ENCODE assay signal across 23 cellular contexts in genomic region chr20:36074983-36075382, GRCh38.
"Had no signal": no experiment of that assay in that cellular context is flagged by ENCODE, and none has a peak within 500 bp of the region (broad histone marks: within the 10 kb centered on the region; RNA-seq: fewer than 3 reads in every experiment).

No MANE protein-coding gene starts in this region.

- H3K36me3 ChIP-seq: brain microvascular endothelial cell, upper lobe of right lung had no signal

- H3K27ac ChIP-seq: brain microvascular endothelial cell, upper lobe of right lung had no signal

- H3K9me3 ChIP-seq: upper lobe of right lung had no signal

- ATAC-seq: activated CD8-positive, alpha-beta T cell treated with anti-CD3 and anti-CD28 coated beads for 36 hours; left cardiac atrium; T-cell; upper lobe of right lung had no signal

- H3K4me1 ChIP-seq: upper lobe of right lung had no signal

- H3K4me3 ChIP-seq: upper lobe of right lung had no signal

- H3K27me3 ChIP-seq: brain microvascular endothelial cell, upper lobe of right lung had no signal

- DNase-seq: activated CD4-positive, alpha-beta T cell treated with anti-CD3 and anti-CD28 coated beads, Interleukin-2, amount 10 ng/mL, durations not matched to agents 24 days and 14 days; activated CD4-positive, CD25-positive, alpha-beta regulatory T cell; activated CD8-positive, alpha-beta T cell treated with anti-CD3 and anti-CD28 coated beads for 36 hours; activated naive CD4-positive, alpha-beta T cell treated with Interleukin-2 at 50 U/mL for 16 hours; activated naive CD8-positive, alpha-beta T cell treated with anti-CD3 and anti-CD28 coated beads, Interleukin-2, amount 10 ng/mL, durations not matched to agents 7 days and 5 days; activated T-cell treated with anti-CD3 and anti-CD28 coated beads, Interleukin-2, amount 50 U/mL, for 1 hour; amygdala; brain microvascular endothelial cell; cerebellar nuclear complex; effector CD4-positive, alpha-beta T cell; immature natural killer cell; left cardiac atrium; nephron progenitor cell; nucleus accumbens; posterior cingulate gyrus; retina; stimulated activated CD4-positive, alpha-beta T cell treated with anti-CD3 and anti-CD28 coated beads, Interleukin-12 subunit alpha, Interleukin-12 subunit beta, amount 100 ng/mL, for 4 hours; stimulated activated CD4-positive, alpha-beta T cell treated with anti-CD3 and anti-CD28 coated beads, Interleukin-1b, Interleukin-23, amount 100 ng/mL, for 48 hours; stimulated activated CD8-positive, alpha-beta memory T cell treated with anti-CD3 and anti-CD28 coated beads, Interleukin-4, amount 100 ng/mL, for 48 hours; stimulated activated naive CD4-positive, alpha-beta T cell; T-cell; T-helper 9 cell; upper lobe of right lung had no signal
